In the genomic region with DNA sequence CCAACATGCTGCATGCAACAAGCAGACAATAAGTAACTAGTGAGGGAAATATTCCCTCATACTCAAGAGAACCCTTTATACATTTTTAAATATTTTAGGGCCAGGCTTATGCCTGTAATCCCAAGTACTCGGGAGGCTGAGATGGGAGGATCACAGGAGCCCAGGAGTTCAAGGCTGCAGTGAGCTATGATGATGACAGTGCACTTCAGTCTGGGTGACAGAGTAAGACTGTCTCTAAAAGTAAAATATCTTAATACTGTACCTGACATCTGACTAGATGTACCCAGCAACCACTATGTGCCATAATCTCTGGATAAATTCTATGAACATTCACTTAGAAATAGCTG, we compare ENCODE assay signal across 2 cellular contexts.
A peak's percentile ranks its signal among the peaks of the same experiment; 100 is the strongest.
TF ChIP-seq lines count a peak whose summit lies in the region.

No MANE protein-coding gene starts in this region.

TF ChIP-seq in A549, 52 proteins besides CTCF, POLR2A, EP300 and RAD21:
- TF ChIP-seq KDM1A (IDR thresholded peaks at IDR 0.05; ENCODE audit: low read depth) (no peak), MAFK (IDR thresholded peaks at IDR 0.05; ENCODE audit: partially characterized antibody) (peak; percentile 58)

TF ChIP-seq in SK-N-SH treated with all-trans-retinoic acid at 6 μM for 48 hours, 23 proteins besides CTCF, POLR2A, EP300 and RAD21:
- TF ChIP-seq BACH2 (CRISPR knock-in tag; IDR thresholded peaks at IDR 0.05; ENCODE audit: borderline replicate concordance) (no peak), ZNF565 (CRISPR knock-in tag; conservative IDR thresholded peaks at IDR 0.05; ENCODE audit: low read depth) (no peak), TCF4 (CRISPR knock-in tag; IDR thresholded peaks at IDR 0.05; ENCODE audit: borderline replicate concordance) (no peak), ZNF8 (CRISPR knock-in tag; IDR thresholded peaks at IDR 0.05) (no peak), ESRRG (CRISPR knock-in tag; IDR thresholded peaks at IDR 0.05) (no peak), TOX (CRISPR knock-in tag; IDR thresholded peaks at IDR 0.05; ENCODE audit: borderline replicate concordance) (no peak), ARNTL (CRISPR knock-in tag; IDR thresholded peaks at IDR 0.05; ENCODE audit: borderline replicate concordance, low read depth) (no peak), OSR1 (CRISPR knock-in tag; IDR thresholded peaks at IDR 0.05) (no peak), PPARA (CRISPR knock-in tag; IDR thresholded peaks at IDR 0.05; ENCODE audit: borderline replicate concordance) (no peak), ZFP30 (CRISPR knock-in tag; IDR thresholded peaks at IDR 0.05) (no peak), ZNF70 (CRISPR knock-in tag; IDR thresholded peaks at IDR 0.05) (no peak), SNAI2 (CRISPR knock-in tag; IDR thresholded peaks at IDR 0.05) (no peak), GLIS3 (CRISPR knock-in tag; IDR thresholded peaks at IDR 0.05) (no peak), CSDC2 (CRISPR knock-in tag; IDR thresholded peaks at IDR 0.05) (no peak), ZFP3 (CRISPR knock-in tag; IDR thresholded peaks at IDR 0.05) (no peak)
- TF ChIP-seq, protein P1, sequence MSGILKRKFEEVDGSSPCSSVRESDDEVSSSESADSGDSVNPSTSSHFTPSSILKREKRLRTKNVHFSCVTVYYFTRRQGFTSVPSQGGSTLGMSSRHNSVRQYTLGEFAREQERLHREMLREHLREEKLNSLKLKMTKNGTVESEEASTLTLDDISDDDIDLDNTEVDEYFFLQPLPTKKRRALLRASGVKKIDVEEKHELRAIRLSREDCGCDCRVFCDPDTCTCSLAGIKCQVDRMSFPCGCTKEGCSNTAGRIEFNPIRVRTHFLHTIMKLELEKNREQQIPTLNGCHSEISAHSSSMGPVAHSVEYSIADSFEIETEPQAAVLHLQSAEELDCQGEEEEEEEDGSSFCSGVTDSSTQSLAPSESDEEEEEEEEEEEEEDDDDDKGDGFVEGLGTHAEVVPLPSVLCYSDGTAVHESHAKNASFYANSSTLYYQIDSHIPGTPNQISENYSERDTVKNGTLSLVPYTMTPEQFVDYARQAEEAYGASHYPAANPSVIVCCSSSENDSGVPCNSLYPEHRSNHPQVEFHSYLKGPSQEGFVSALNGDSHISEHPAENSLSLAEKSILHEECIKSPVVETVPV (CRISPR knock-in tag; IDR thresholded peaks at IDR 0.05): no peak
- TF ChIP-seq, protein P2, sequence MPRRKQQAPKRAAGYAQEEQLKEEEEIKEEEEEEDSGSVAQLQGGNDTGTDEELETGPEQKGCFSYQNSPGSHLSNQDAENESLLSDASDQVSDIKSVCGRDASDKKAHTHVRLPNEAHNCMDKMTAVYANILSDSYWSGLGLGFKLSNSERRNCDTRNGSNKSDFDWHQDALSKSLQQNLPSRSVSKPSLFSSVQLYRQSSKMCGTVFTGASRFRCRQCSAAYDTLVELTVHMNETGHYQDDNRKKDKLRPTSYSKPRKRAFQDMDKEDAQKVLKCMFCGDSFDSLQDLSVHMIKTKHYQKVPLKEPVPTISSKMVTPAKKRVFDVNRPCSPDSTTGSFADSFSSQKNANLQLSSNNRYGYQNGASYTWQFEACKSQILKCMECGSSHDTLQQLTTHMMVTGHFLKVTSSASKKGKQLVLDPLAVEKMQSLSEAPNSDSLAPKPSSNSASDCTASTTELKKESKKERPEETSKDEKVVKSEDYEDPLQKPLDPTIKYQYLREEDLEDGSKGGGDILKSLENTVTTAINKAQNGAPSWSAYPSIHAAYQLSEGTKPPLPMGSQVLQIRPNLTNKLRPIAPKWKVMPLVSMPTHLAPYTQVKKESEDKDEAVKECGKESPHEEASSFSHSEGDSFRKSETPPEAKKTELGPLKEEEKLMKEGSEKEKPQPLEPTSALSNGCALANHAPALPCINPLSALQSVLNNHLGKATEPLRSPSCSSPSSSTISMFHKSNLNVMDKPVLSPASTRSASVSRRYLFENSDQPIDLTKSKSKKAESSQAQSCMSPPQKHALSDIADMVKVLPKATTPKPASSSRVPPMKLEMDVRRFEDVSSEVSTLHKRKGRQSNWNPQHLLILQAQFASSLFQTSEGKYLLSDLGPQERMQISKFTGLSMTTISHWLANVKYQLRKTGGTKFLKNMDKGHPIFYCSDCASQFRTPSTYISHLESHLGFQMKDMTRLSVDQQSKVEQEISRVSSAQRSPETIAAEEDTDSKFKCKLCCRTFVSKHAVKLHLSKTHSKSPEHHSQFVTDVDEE (CRISPR knock-in tag; IDR thresholded peaks at IDR 0.05): no peak
- TF ChIP-seq, protein P3, sequence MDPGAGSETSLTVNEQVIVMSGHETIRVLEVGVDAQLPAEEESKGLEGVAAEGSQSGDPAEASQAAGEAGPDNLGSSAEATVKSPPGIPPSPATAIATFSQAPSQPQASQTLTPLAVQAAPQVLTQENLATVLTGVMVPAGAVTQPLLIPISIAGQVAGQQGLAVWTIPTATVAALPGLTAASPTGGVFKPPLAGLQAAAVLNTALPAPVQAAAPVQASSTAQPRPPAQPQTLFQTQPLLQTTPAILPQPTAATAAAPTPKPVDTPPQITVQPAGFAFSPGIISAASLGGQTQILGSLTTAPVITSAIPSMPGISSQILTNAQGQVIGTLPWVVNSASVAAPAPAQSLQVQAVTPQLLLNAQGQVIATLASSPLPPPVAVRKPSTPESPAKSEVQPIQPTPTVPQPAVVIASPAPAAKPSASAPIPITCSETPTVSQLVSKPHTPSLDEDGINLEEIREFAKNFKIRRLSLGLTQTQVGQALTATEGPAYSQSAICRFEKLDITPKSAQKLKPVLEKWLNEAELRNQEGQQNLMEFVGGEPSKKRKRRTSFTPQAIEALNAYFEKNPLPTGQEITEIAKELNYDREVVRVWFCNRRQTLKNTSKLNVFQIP (CRISPR knock-in tag; IDR thresholded peaks at IDR 0.05; ENCODE audit: borderline replicate concordance, low read depth): no peak
- TF ChIP-seq, protein P4, sequence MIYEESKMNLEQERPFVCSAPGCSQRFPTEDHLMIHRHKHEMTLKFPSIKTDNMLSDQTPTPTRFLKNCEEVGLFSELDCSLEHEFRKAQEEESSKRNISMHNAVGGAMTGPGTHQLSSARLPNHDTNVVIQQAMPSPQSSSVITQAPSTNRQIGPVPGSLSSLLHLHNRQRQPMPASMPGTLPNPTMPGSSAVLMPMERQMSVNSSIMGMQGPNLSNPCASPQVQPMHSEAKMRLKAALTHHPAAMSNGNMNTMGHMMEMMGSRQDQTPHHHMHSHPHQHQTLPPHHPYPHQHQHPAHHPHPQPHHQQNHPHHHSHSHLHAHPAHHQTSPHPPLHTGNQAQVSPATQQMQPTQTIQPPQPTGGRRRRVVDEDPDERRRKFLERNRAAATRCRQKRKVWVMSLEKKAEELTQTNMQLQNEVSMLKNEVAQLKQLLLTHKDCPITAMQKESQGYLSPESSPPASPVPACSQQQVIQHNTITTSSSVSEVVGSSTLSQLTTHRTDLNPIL (CRISPR knock-in tag; IDR thresholded peaks at IDR 0.05; ENCODE audit: low read depth): no peak
- TF ChIP-seq, protein P5, sequence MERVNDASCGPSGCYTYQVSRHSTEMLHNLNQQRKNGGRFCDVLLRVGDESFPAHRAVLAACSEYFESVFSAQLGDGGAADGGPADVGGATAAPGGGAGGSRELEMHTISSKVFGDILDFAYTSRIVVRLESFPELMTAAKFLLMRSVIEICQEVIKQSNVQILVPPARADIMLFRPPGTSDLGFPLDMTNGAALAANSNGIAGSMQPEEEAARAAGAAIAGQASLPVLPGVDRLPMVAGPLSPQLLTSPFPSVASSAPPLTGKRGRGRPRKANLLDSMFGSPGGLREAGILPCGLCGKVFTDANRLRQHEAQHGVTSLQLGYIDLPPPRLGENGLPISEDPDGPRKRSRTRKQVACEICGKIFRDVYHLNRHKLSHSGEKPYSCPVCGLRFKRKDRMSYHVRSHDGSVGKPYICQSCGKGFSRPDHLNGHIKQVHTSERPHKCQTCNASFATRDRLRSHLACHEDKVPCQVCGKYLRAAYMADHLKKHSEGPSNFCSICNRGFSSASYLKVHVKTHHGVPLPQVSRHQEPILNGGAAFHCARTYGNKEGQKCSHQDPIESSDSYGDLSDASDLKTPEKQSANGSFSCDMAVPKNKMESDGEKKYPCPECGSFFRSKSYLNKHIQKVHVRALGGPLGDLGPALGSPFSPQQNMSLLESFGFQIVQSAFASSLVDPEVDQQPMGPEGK (CRISPR knock-in tag; IDR thresholded peaks at IDR 0.05; ENCODE audit: borderline replicate concordance): no peak
